In genomic region chr16:55040366-55041086, GRCh38 we compare ENCODE assay signal across 30 cellular contexts.
A peak's percentile ranks its signal among the peaks of the same experiment; 100 is the strongest.
DNase-seq lines count a peak whose midpoint lies in the region; FAIRE-seq and TF ChIP-seq lines count a peak whose summit lies in the region.
"Had no signal": no experiment of that assay in that cellular context is flagged by ENCODE, and none has a peak within 500 bp of the region (broad histone marks: within the 10 kb centered on the region; RNA-seq: fewer than 3 reads in every experiment).

No MANE protein-coding gene starts in this region.

- no peak overlapping the region for H3K4ac ChIP-seq in H1 (replicated peaks; ENCODE audit: insufficient read length, low read depth, low read length)

- POLR2A ChIA-PET in H1 (lab: Charles Lee; ENCODE audit: partially characterized antibody) = interaction anchor here (0.5 kb wide), 1 partner anchor 109 kb away, joined by 3 read pairs; no protein-coding TSS in a partner anchor

- H3K9me3 ChIP-seq in H1 (ENCODE audit: insufficient read depth in 2 of 2, low read depth in 1 of 2, low read length in 1 of 2) = no peaks in the 10 kb centered on the region
- no peaks in the 10 kb centered on the region for H3K9me3 ChIP-seq in neural progenitor cell (ENCODE audit: low read depth)
- H3K9me3 ChIP-seq: BE2C, MG63 had no signal

- no peaks in the 10 kb centered on the region for H4K20me1 ChIP-seq in H1 (replicated peaks in 1 of 2; ENCODE audit: control insufficient read depth in 1 of 2, insufficient read depth in 2 of 2, low read length in 2 of 2)
- H4K20me1 ChIP-seq in neural progenitor cell (ENCODE audit: low read depth) = no peaks in the 10 kb centered on the region

- intact Hi-C loops in activated CD4-positive, alpha-beta T cell treated with anti-CD3 and anti-CD28 coated beads, Interleukin-2, amount 10 ng/mL, durations not matched to agents 24 days and 14 days (cut with micrococcal nuclease) = no loop called here

- peak; percentile 24 for DNase-seq in activated CD8-positive, alpha-beta memory T cell treated with anti-CD3 and anti-CD28 coated beads for 24 hours
- no peak for DNase-seq in activated CD8-positive, alpha-beta memory T cell treated with anti-CD3 and anti-CD28 coated beads, Interleukin-2, amount 50 U/mL, for 4 hours
- no peak for DNase-seq in H1 (ENCODE audit: low read depth in 1 of 2, low spot score in 2 of 2)
- no peak for DNase-seq in neural progenitor cell (ENCODE audit: low spot score)
- DNase-seq in ureter (ENCODE audit: low spot score) = peak; percentile 27
- DNase-seq in NCI-H2171 treated with DMSO at 0.1 percent for 48 hours (lab: John Stamatoyannopoulos, UW) = no peak
- no peak for DNase-seq in activated CD4-positive, alpha-beta T cell treated with anti-CD3 and anti-CD28 coated beads, Interleukin-2, amount 10 ng/mL, durations not matched to agents 24 days and 14 days
- no peak for DNase-seq in NCI-H510A (lab: John Stamatoyannopoulos, UW)
- DNase-seq: 8988T; ACHN; BE2C; CD8-positive, alpha-beta memory T cell; DMS 273 treated with DMSO at 0.1 percent for 48 hours; DMS79; EL; GDM1; H7; KG1; MG63; NCI-H1105 treated with DMSO at 0.1 percent for 48 hours; NCI-H146; NCI-H1930; NCI-H2107; NCI-H446; NCI-H526; NCI-H82; NK-92 treated with Interleukin-12 subunit alpha and Interleukin-12 subunit beta, amount 100 ng/mL, for 24 hours; PC-3 had no signal

- no peak overlapping the region for H4K5ac ChIP-seq in H1 (ENCODE audit: insufficient read length, low read depth, low read length)

- no peak overlapping the region for H4K91ac ChIP-seq in H1 (replicated peaks; ENCODE audit: insufficient read length, low read length)

- H3K4me3 Mint-ChIP-seq in neural progenitor cell = no peak overlapping the region
- H3K4me3 Mint-ChIP-seq in activated CD4-positive, alpha-beta T cell treated with anti-CD3 and anti-CD28 coated beads, Interleukin-2, amount 10 ng/mL, durations not matched to agents 24 days and 14 days = no peak overlapping the region
- H3K4me3 Mint-ChIP-seq: CD14-positive monocyte; CD8-positive, alpha-beta memory T cell had no signal

- no peaks in the 10 kb centered on the region for H3K9me3 Mint-ChIP-seq in neural progenitor cell
- H3K9me3 Mint-ChIP-seq in activated CD4-positive, alpha-beta T cell treated with anti-CD3 and anti-CD28 coated beads, Interleukin-2, amount 10 ng/mL, durations not matched to agents 24 days and 14 days = no peaks in the 10 kb centered on the region
- H3K9me3 Mint-ChIP-seq: CD8-positive, alpha-beta memory T cell had no signal

- H3K79me2 ChIP-seq in H1 (ENCODE audit: control insufficient read depth in 1 of 2, insufficient read depth in 2 of 2, low read length in 2 of 2) (no peaks in the 10 kb centered on the region), neural progenitor cell (ENCODE audit: low read depth) (no peaks in the 10 kb centered on the region)

- H3F3A ChIP-seq in neural progenitor cell (ENCODE audit: low read depth) = no peaks in the 10 kb centered on the region

- no peak for TF ChIP-seq EP300 in H1 (IDR thresholded peaks at IDR 0.05; ENCODE audit: borderline replicate concordance in 1 of 2, low read depth in 2 of 2, low read length in 2 of 2)

- no peak overlapping the region for H2BK15ac ChIP-seq in H1 (ENCODE audit: low read length)

- H2BK12ac ChIP-seq in H1 (ENCODE audit: low read depth, low read length) = no peak overlapping the region

- no peak overlapping the region for H3K14ac ChIP-seq in H1 (ENCODE audit: insufficient read length)

- TF ChIP-seq RAD21 in H1 (IDR thresholded peaks at IDR 0.05 in 1 of 2, conservative IDR thresholded peaks at IDR 0.05 in 1 of 2; ENCODE audit: low read depth in 2 of 2, low read length in 2 of 2) = no peak

- no peak overlapping the region for H3K23ac ChIP-seq in H1 (ENCODE audit: insufficient read length)

- CTCF ChIA-PET in H1 (lab: Charles Lee; ENCODE audit: partially characterized antibody) = interaction anchor here (0.6 to 3.2 kb wide), 7 partner anchors 9 to 1095 kb away, joined by 3 to 17 read pairs (median 3); no protein-coding TSS in a partner anchor

- H3K4me2 ChIP-seq in H1 (ENCODE audit: insufficient read depth in 1 of 2, low read depth in 2 of 2, low read length in 2 of 2) (no peak overlapping the region), neural progenitor cell (no peak overlapping the region)

- H2AFZ ChIP-seq in H1 (ENCODE audit: low read length) (0 out of 2 replicates have a peak overlapping the region, but pooled peaks have one; percentile 76), neural progenitor cell (replicated peaks) (no peak overlapping the region)

- H3K27me3 ChIP-seq in H1 (replicated peaks in 1 of 4; ENCODE audit: control insufficient read depth in 3 of 4, extremely low read depth in 1 of 4, insufficient read depth in 3 of 4, low read length in 3 of 4) (no peaks in the 10 kb centered on the region), neural progenitor cell (no peaks in the 10 kb centered on the region)
- H3K27me3 ChIP-seq: BE2C had no signal

- peak overlapping the region; percentile 92 for H3K27ac Mint-ChIP-seq in neural progenitor cell
- no peak overlapping the region for H3K27ac Mint-ChIP-seq in activated CD4-positive, alpha-beta T cell treated with anti-CD3 and anti-CD28 coated beads, Interleukin-2, amount 10 ng/mL, durations not matched to agents 24 days and 14 days
- H3K27ac Mint-ChIP-seq: CD8-positive, alpha-beta memory T cell had no signal

- TF ChIP-seq CTCF in H1 (IDR thresholded peaks at IDR 0.05; ENCODE audit: control extremely low read depth in 1 of 3, insufficient read depth in 1 of 3, low read depth in 1 of 3, low read length in 3 of 3) = no peak
- no peak for TF ChIP-seq CTCF in neural progenitor cell (IDR thresholded peaks at IDR 0.05)

- no peaks in the 10 kb centered on the region for H3K79me1 ChIP-seq in H1 (ENCODE audit: low read depth, low read length)

- no peak for TF ChIP-seq POLR2A in H1 (IDR thresholded peaks at IDR 0.05; ENCODE audit: control extremely low read depth in 1 of 2, low read depth in 2 of 2, low read length in 2 of 2)

- no peaks in the 10 kb centered on the region for H3K4me1 ChIP-seq in H1 (replicated peaks in 1 of 4; ENCODE audit: control insufficient read depth in 3 of 4, insufficient read depth in 4 of 4, low read length in 3 of 4)
- H3K4me1 ChIP-seq in neural progenitor cell = no peaks in the 10 kb centered on the region
- H3K4me1 ChIP-seq: BE2C had no signal

- H3K36me3 Mint-ChIP-seq in neural progenitor cell = no peaks in the 10 kb centered on the region
- no peaks in the 10 kb centered on the region for H3K36me3 Mint-ChIP-seq in activated CD4-positive, alpha-beta T cell treated with anti-CD3 and anti-CD28 coated beads, Interleukin-2, amount 10 ng/mL, durations not matched to agents 24 days and 14 days (ENCODE audit: low read depth)
- H3K36me3 Mint-ChIP-seq: CD14-positive monocyte; CD8-positive, alpha-beta memory T cell had no signal

- no peak overlapping the region for H3K56ac ChIP-seq in H1 (replicated peaks; ENCODE audit: insufficient read length, low read depth, low read length)

- H3K36me3 ChIP-seq in H1 (ENCODE audit: control insufficient read depth in 2 of 4, insufficient read depth in 4 of 4, low read length in 3 of 4) = no peaks in the 10 kb centered on the region
- H3K36me3 ChIP-seq in neural progenitor cell = no peaks in the 10 kb centered on the region
- H3K36me3 ChIP-seq: BE2C, MG63 had no signal

- H3K18ac ChIP-seq in H1 (ENCODE audit: extremely low read depth, low read length) = no peak overlapping the region

- 88% methylated on average over 16 of the region's 19 CpGs; no CpG with 5 or more reads in 1 of the 2 experiments for WGBS in H1 (ENCODE audit: extremely low coverage in 1 of 2, insufficient coverage in 1 of 2, insufficient read length in 1 of 2, insufficient replicate concordance in 2 of 2, low coverage in 1 of 2, low lambda C conversion rate in 2 of 2, missing lambda C conversion rate in 1 of 2), 2 experiments

- H2BK20ac ChIP-seq in H1 (ENCODE audit: low read length) = no peak overlapping the region

- no peaks in the 10 kb centered on the region for H3K23me2 ChIP-seq in H1 (ENCODE audit: low read depth, low read length)

- no peak overlapping the region for H4K8ac ChIP-seq in H1 (ENCODE audit: extremely low read depth, insufficient read depth, low read length)

- H3K4me3 ChIP-seq in H1 (ENCODE audit: extremely low read depth in 1 of 4, insufficient read depth in 2 of 4, low read depth in 3 of 4, low read length in 4 of 4) = no peak overlapping the region
- H3K4me3 ChIP-seq in neural progenitor cell = no peak overlapping the region
- H3K4me3 ChIP-seq: MG63 had no signal

- H2BK5ac ChIP-seq in H1 (ENCODE audit: low read depth, low read length) = no peak overlapping the region

- no peak for FAIRE-seq in H1 (lab: Jason Lieb, UNC)
- FAIRE-seq: GM12891 had no signal

- H3K9ac ChIP-seq in H1 (replicated peaks in 1 of 4; ENCODE audit: extremely low read depth in 1 of 4, low read depth in 3 of 4, low read length in 3 of 4) = no peak overlapping the region
- H3K9ac ChIP-seq in neural progenitor cell = no peak overlapping the region

- H3K27ac ChIP-seq in H1 (ENCODE audit: low read depth, low read length) (no peak overlapping the region), neural progenitor cell (no peak overlapping the region)

- H3K4me1 Mint-ChIP-seq in neural progenitor cell = peaks cover 3% of the 10 kb centered on the region
- no peaks in the 10 kb centered on the region for H3K4me1 Mint-ChIP-seq in activated CD4-positive, alpha-beta T cell treated with anti-CD3 and anti-CD28 coated beads, Interleukin-2, amount 10 ng/mL, durations not matched to agents 24 days and 14 days
- H3K4me1 Mint-ChIP-seq: CD14-positive monocyte; CD8-positive, alpha-beta memory T cell had no signal

- peaks cover 4% of the 10 kb centered on the region for H3K27me3 Mint-ChIP-seq in neural progenitor cell (ENCODE audit: insufficient read depth, low read depth)
- no peaks in the 10 kb centered on the region for H3K27me3 Mint-ChIP-seq in activated CD4-positive, alpha-beta T cell treated with anti-CD3 and anti-CD28 coated beads, Interleukin-2, amount 10 ng/mL, durations not matched to agents 24 days and 14 days

- H2BK120ac ChIP-seq in H1 (replicated peaks; ENCODE audit: low read depth, low read length) = no peak overlapping the region

- no peak overlapping the region for H2AK5ac ChIP-seq in H1 (ENCODE audit: low read depth, low read length)

TF ChIP-seq in H1, 55 proteins besides CTCF, POLR2A, EP300 and RAD21:
- TF ChIP-seq SRF (IDR thresholded peaks at IDR 0.05; ENCODE audit: low read depth, low read length) (peak; percentile 33; the same call in 1 of the 2 replicates), SUZ12 (IDR thresholded peaks at IDR 0.05; ENCODE audit: low read length) (no peak)

Comparison
In these comparisons a context has a peak if more than half of its experiments do, and no peak if none do; other contexts are left out.
1. DNase-seq: peak in activated CD8-positive, alpha-beta memory T cell treated with anti-CD3 and anti-CD28 coated beads for 24 hours (single experiment) and ureter (single experiment); none in activated CD8-positive, alpha-beta memory T cell treated with anti-CD3 and anti-CD28 coated beads, Interleukin-2, amount 50 U/mL, for 4 hours (single experiment), H1 (0 of 2), neural progenitor cell (single experiment), NCI-H2171 treated with DMSO at 0.1 percent for 48 hours (single experiment), activated CD4-positive, alpha-beta T cell treated with anti-CD3 and anti-CD28 coated beads, Interleukin-2, amount 10 ng/mL, durations not matched to agents 24 days and 14 days (single experiment) and NCI-H510A (single experiment).